1 cellular context compared by ENCODE assay signal in genomic region chr6:108294787-108295625, GRCh38.
A peak's percentile ranks its signal among the peaks of the same experiment; 100 is the strongest.
TF ChIP-seq lines count a peak whose summit lies in the region.

AFG1L (plus strand) TSS chr6:108295054; CDS start chr6:108295080, 26 bp downstream.

TF ChIP-seq in K562, 482 proteins besides CTCF, POLR2A, EP300 and RAD21 (continued from another document and continues in another):
- TF ChIP-seq ZZZ3 (IDR thresholded peaks at IDR 0.05) (no peak), RBFOX2 (IDR thresholded peaks at IDR 0.05; ENCODE audit: low read depth, low read length) (peak; percentile 89), CCAR2 (IDR thresholded peaks at IDR 0.05; ENCODE audit: low read depth, low read length) (no peak), MED1 (CRISPR knock-in tag; IDR thresholded peaks at IDR 0.05; ENCODE audit: borderline replicate concordance) (no peak), TSHZ1 (CRISPR knock-in tag; IDR thresholded peaks at IDR 0.05) (no peak), SAFB2 (IDR thresholded peaks at IDR 0.05; ENCODE audit: borderline replicate concordance, low read depth, low read length, severe bottlenecking) (no peak), ZNF232 (CRISPR knock-in tag; IDR thresholded peaks at IDR 0.05) (no peak), RNF219 (CRISPR knock-in tag; IDR thresholded peaks at IDR 0.05) (0 out of 2 replicates have a peak, but pooled peaks have one; percentile 35), MLLT1 (IDR thresholded peaks at IDR 0.05) (0 out of 4 replicates have a peak, but pooled peaks of 1 of the 2 experiments have one; percentile 12), HES1 (IDR thresholded peaks at IDR 0.05; ENCODE audit: low read depth) (no peak), GTF2B (IDR thresholded peaks at IDR 0.05; ENCODE audit: extremely low read depth, insufficient read length) (no peak), ZNF354B (CRISPR knock-in tag; IDR thresholded peaks at IDR 0.05) (no peak), TARDBP (IDR thresholded peaks at IDR 0.05) (no peak), NFYB (IDR thresholded peaks at IDR 0.05; ENCODE audit: extremely low read depth, insufficient read length) (no peak), MAFG (tag; conservative IDR thresholded peaks at IDR 0.05) (no peak; the same call in 1 of the 2 replicates), NFIC (IDR thresholded peaks at IDR 0.05) (peak; percentile 22; the same call in 1 of the 2 replicates), E2F4 (CRISPR knock-in tag; IDR thresholded peaks at IDR 0.05; ENCODE audit: low read depth) (peak; percentile 29; the same call in 1 of the 2 replicates), ZNF76 (CRISPR knock-in tag; IDR thresholded peaks at IDR 0.05; ENCODE audit: borderline replicate concordance) (no peak), ZNF212 (CRISPR knock-in tag; IDR thresholded peaks at IDR 0.05) (no peak), ZNF655 (CRISPR knock-in tag; IDR thresholded peaks at IDR 0.05) (no peak), TCF7 (IDR thresholded peaks at IDR 0.05; ENCODE audit: borderline replicate concordance) (no peak), GABPA (tag; conservative IDR thresholded peaks at IDR 0.05; ENCODE audit: low read depth) (peak; percentile 91), TAF7 (tag; IDR thresholded peaks at IDR 0.05) (peak; percentile 88), HMGXB4 (CRISPR knock-in tag; IDR thresholded peaks at IDR 0.05) (no peak), WHSC1 (IDR thresholded peaks at IDR 0.05; ENCODE audit: low read length) (no peak), U2AF2 (optimal IDR thresholded peaks at IDR 0.05; ENCODE audit: low read depth, low read length) (no peak), HNRNPH1 (optimal IDR thresholded peaks at IDR 0.05; ENCODE audit: low read depth, low read length) (no peak), BHLHE40 (IDR thresholded peaks at IDR 0.05; ENCODE audit: low read length) (peak; percentile 97), ETV6 (IDR thresholded peaks at IDR 0.05; ENCODE audit: borderline replicate concordance in 1 of 2, low read depth in 2 of 2, low read length in 1 of 2) (no peak; a peak in 1 of 4 replicates), ETV6 (CRISPR knock-in tag; IDR thresholded peaks at IDR 0.05; ENCODE audit: borderline replicate concordance) (no peak), LCOR (CRISPR knock-in tag; IDR thresholded peaks at IDR 0.05) (peak; percentile 80), HSF4 (CRISPR knock-in tag; IDR thresholded peaks at IDR 0.05; ENCODE audit: borderline replicate concordance) (no peak), FOXJ2 (tag; IDR thresholded peaks at IDR 0.05) (no peak; the same call in 1 of the 2 replicates), BCOR (IDR thresholded peaks at IDR 0.05) (no peak), ZNF830 (CRISPR knock-in tag; IDR thresholded peaks at IDR 0.05) (no peak), ZSCAN32 (CRISPR knock-in tag; IDR thresholded peaks at IDR 0.05) (no peak), CTBP1 (IDR thresholded peaks at IDR 0.05; ENCODE audit: borderline replicate concordance) (peak; percentile 45), KDM4B (IDR thresholded peaks at IDR 0.05; ENCODE audit: borderline replicate concordance in 2 of 2, low read depth in 1 of 2) (0 out of 4 replicates have a peak, but pooled peaks of 1 of the 2 experiments have one; percentile 56), ZNF785 (CRISPR knock-in tag; IDR thresholded peaks at IDR 0.05) (no peak), ZBTB34 (CRISPR knock-in tag; IDR thresholded peaks at IDR 0.05) (no peak), ETS1 (conservative IDR thresholded peaks at IDR 0.05; ENCODE audit: control insufficient read depth, low read depth, low read length) (peak; percentile 93), STAT6 (CRISPR knock-in tag; IDR thresholded peaks at IDR 0.05) (no peak; the same call in 1 of the 2 replicates), BRD9 (IDR thresholded peaks at IDR 0.05; ENCODE audit: low read depth, partially characterized antibody) (peak; percentile 81), SIRT6 (IDR thresholded peaks at IDR 0.05; ENCODE audit: low read depth, low read length) (no peak), CREB1 (IDR thresholded peaks at IDR 0.05) (no peak; the same call in 1 of the 2 replicates), CREB1 (CRISPR knock-in tag; IDR thresholded peaks at IDR 0.05) (peak; percentile 25; the same call in 1 of the 2 replicates), YY1 (IDR thresholded peaks at IDR 0.05; ENCODE audit: borderline replicate concordance in 1 of 3, control insufficient read depth in 1 of 3, extremely low read depth in 1 of 3, insufficient read depth in 3 of 3, insufficient read length in 1 of 3, insufficient replicate concordance in 2 of 3, low read depth in 1 of 3, low read length in 2 of 3) (peak; percentile 80 to 97 (median 94))
